Comparison of ENCODE assay signal across 10 cellular contexts in genomic region chr7:100234660-100235317, GRCh38. TPM values are rescaled to one million over a fixed set of nuclear protein-coding genes. Genes with fewer than 3 reads are reported as not detected.
DNase-seq lines count a peak whose midpoint lies in the region; ATAC-seq and TF ChIP-seq lines count a peak whose summit lies in the region.
"Not testable (repeated sequence)": the region's sequence is repeated elsewhere in the genome, so short reads cannot be mapped to it uniquely, and the experiment has no call there.
"Had no signal": no experiment of that assay in that cellular context is flagged by ENCODE, and none has a peak within 500 bp of the region (broad histone marks: within the 10 kb centered on the region; RNA-seq: fewer than 3 reads in every experiment).

No MANE protein-coding gene starts in this region.

- H3K27ac ChIP-seq in CD4-positive, alpha-beta memory T cell (ENCODE audit: low read depth, low read length); OCI-LY7 (ENCODE audit: low read depth, low read length, poor library complexity, severe bottlenecking): not testable (repeated sequence)

- TF ChIP-seq CTCF in OCI-LY7 (conservative IDR thresholded peaks at IDR 0.05; ENCODE audit: low read length), result not testable (repeated sequence)

- CTCF ChIA-PET in CD4-positive, alpha-beta memory T cell (lab: Charles Lee; ENCODE audit: partially characterized antibody), result interaction anchor here (1.4 kb wide), 1 partner anchor 102 kb away, joined by 4 read pairs; no protein-coding TSS in a partner anchor
- CTCF ChIA-PET in OCI-LY7 (lab: Charles Lee; ENCODE audit: unreplicated experiment), result not testable (repeated sequence)

- H4K20me1 ChIP-seq in OCI-LY7 (ENCODE audit: insufficient read depth, low read length), result not testable (repeated sequence)

- POLR2A ChIA-PET in CD4-positive, alpha-beta memory T cell (lab: Charles Lee; ENCODE audit: partially characterized antibody), result interaction anchor here (1.1 to 2.2 kb wide), 2 partner anchors 14 to 25 kb away, joined by 3 to 15 read pairs; no protein-coding TSS in a partner anchor
- POLR2A ChIA-PET in OCI-LY7 (lab: Charles Lee), result not testable (repeated sequence)

- not testable (repeated sequence) for H3K27me3 ChIP-seq in CD4-positive, alpha-beta memory T cell (ENCODE audit: insufficient read depth, low read length)

- not testable (repeated sequence) for H3K4me3 Mint-ChIP-seq in CD4-positive, alpha-beta memory T cell; activated T-cell treated with anti-CD3 and anti-CD28 coated beads, Interleukin-2, amount 50 U/mL, for 72 hours; activated naive CD8-positive, alpha-beta T cell treated with anti-CD3 and anti-CD28 coated beads, Interleukin-2, amount 50 U/mL, for 24 hours; stimulated activated naive CD8-positive, alpha-beta T cell treated with anti-CD3 and anti-CD28 coated beads, Interleukin-15, amount 100 ng/mL, for 72 hours
- H3K4me3 Mint-ChIP-seq in naive B cell, result peak overlapping the region in 1 of 8 donors; percentile 48

- not testable (repeated sequence) for H3K36me3 ChIP-seq in CD4-positive, alpha-beta memory T cell (ENCODE audit: insufficient read depth, low read length)
- H3K36me3 ChIP-seq in OCI-LY7 (ENCODE audit: insufficient read depth, low read length), result peaks cover 41% of the 10 kb centered on the region

- H3K4me3 ChIP-seq in CD4-positive, alpha-beta memory T cell (ENCODE audit: low read length in 2 of 2); OCI-LY7 (ENCODE audit: low read depth, low read length, poor library complexity, severe bottlenecking): not testable (repeated sequence)

- H3K27ac Mint-ChIP-seq in CD4-positive, alpha-beta memory T cell, result peak overlapping the region; percentile 28 to 90 (median 67)
- H3K27ac Mint-ChIP-seq in activated T-cell treated with anti-CD3 and anti-CD28 coated beads, Interleukin-2, amount 50 U/mL, for 72 hours, result not testable (repeated sequence)
- peak overlapping the region; percentile 11 for H3K27ac Mint-ChIP-seq in activated naive CD8-positive, alpha-beta T cell treated with anti-CD3 and anti-CD28 coated beads, Interleukin-2, amount 50 U/mL, for 24 hours
- H3K27ac Mint-ChIP-seq in naive B cell, result peak overlapping the region in 5 of 6 donors; percentile 10 to 88 (median 51)
- H3K27ac Mint-ChIP-seq in stimulated activated naive CD8-positive, alpha-beta T cell treated with anti-CD3 and anti-CD28 coated beads, Interleukin-15, amount 100 ng/mL, for 72 hours, result peak overlapping the region in 1 of 2 donors; percentile 77

- not testable (repeated sequence) for H3K9me2 ChIP-seq in OCI-LY7 (ENCODE audit: insufficient read depth, low read length)

- peaks cover 11 to 35% (median 16%) of the 10 kb centered on the region in 4 donors for H3K4me1 Mint-ChIP-seq in CD4-positive, alpha-beta memory T cell
- H3K4me1 Mint-ChIP-seq in activated T-cell treated with anti-CD3 and anti-CD28 coated beads, Interleukin-2, amount 50 U/mL, for 72 hours (ENCODE audit: low read depth), result peaks cover 36% of the 10 kb centered on the region
- H3K4me1 Mint-ChIP-seq in activated naive CD8-positive, alpha-beta T cell treated with anti-CD3 and anti-CD28 coated beads, Interleukin-2, amount 50 U/mL, for 24 hours, result peaks cover 37% of the 10 kb centered on the region
- peaks cover 18 to 38% (median 32%) of the 10 kb centered on the region in 3 donors for H3K4me1 Mint-ChIP-seq in naive B cell
- H3K4me1 Mint-ChIP-seq in stimulated activated naive CD8-positive, alpha-beta T cell treated with anti-CD3 and anti-CD28 coated beads, Interleukin-15, amount 100 ng/mL, for 72 hours, result peaks cover 47% of the 10 kb centered on the region

- DNase-seq in CD4-positive, alpha-beta memory T cell; activated T-cell treated with anti-CD3 and anti-CD28 coated beads, Interleukin-2, amount 50 U/mL, for 72 hours; naive B cell: not testable (repeated sequence)
- DNase-seq in OCI-LY7 (ENCODE audit: low spot score), result peak; percentile 56
- DNase-seq in activated CD4-positive, alpha-beta T cell treated with anti-CD3 and anti-CD28 coated beads for 48 hours, result peak; percentile 59
- peak; percentile 72 for DNase-seq in activated naive CD8-positive, alpha-beta T cell treated with anti-CD3 and anti-CD28 coated beads, Interleukin-2, amount 50 U/mL, for 24 hours
- DNase-seq in stimulated activated CD4-positive, alpha-beta T cell treated with anti-CD3 and anti-CD28 coated beads, Interleukin-15, amount 100 ng/mL, for 24 hours, result peak; percentile 40
- peak; percentile 22 to 47 for DNase-seq in stimulated activated naive CD8-positive, alpha-beta T cell treated with anti-CD3 and anti-CD28 coated beads, Interleukin-15, amount 100 ng/mL, for 72 hours

- not testable (repeated sequence) for H3K27me3 Mint-ChIP-seq in CD4-positive, alpha-beta memory T cell; activated T-cell treated with anti-CD3 and anti-CD28 coated beads, Interleukin-2, amount 50 U/mL, for 72 hours (ENCODE audit: low read depth); activated naive CD8-positive, alpha-beta T cell treated with anti-CD3 and anti-CD28 coated beads, Interleukin-2, amount 50 U/mL, for 24 hours; naive B cell; stimulated activated naive CD8-positive, alpha-beta T cell treated with anti-CD3 and anti-CD28 coated beads, Interleukin-15, amount 100 ng/mL, for 72 hours

- not testable (repeated sequence) for H3K79me2 ChIP-seq in OCI-LY7 (ENCODE audit: insufficient read depth, low read depth, low read length)

- H2AFZ ChIP-seq in OCI-LY7 (ENCODE audit: low read length), result not testable (repeated sequence)

- intact Hi-C loops in CD4-positive, alpha-beta memory T cell (cut with micrococcal nuclease); OCI-LY7 (cut with micrococcal nuclease; ENCODE audit: unreplicated experiment): not testable (repeated sequence)

- H3K9me3 Mint-ChIP-seq in CD4-positive, alpha-beta memory T cell; activated T-cell treated with anti-CD3 and anti-CD28 coated beads, Interleukin-2, amount 50 U/mL, for 72 hours; activated naive CD8-positive, alpha-beta T cell treated with anti-CD3 and anti-CD28 coated beads, Interleukin-2, amount 50 U/mL, for 24 hours; naive B cell: not testable (repeated sequence)
- H3K9me3 Mint-ChIP-seq in stimulated activated naive CD8-positive, alpha-beta T cell treated with anti-CD3 and anti-CD28 coated beads, Interleukin-15, amount 100 ng/mL, for 72 hours, result peaks cover 0 to 16% of the 10 kb centered on the region in 2 donors

- peak; percentile 11 to 13 for ATAC-seq in activated T-cell treated with anti-CD3 and anti-CD28 coated beads, Interleukin-2, amount 50 U/mL, for 72 hours (replicated peaks in 1 of 2)
- ATAC-seq in activated naive CD8-positive, alpha-beta T cell treated with anti-CD3 and anti-CD28 coated beads, Interleukin-2, amount 50 U/mL, for 24 hours, result peak; percentile 18
- not testable (repeated sequence) for ATAC-seq in naive B cell (ENCODE audit: low read depth in 2 of 2)
- ATAC-seq in stimulated activated naive CD8-positive, alpha-beta T cell treated with anti-CD3 and anti-CD28 coated beads, Interleukin-15, amount 100 ng/mL, for 72 hours, result peak; percentile 42

- H3K9me3 ChIP-seq in CD4-positive, alpha-beta memory T cell (ENCODE audit: control insufficient read depth in 1 of 2, low read length in 2 of 2), result not testable (repeated sequence)
- peaks cover 14% of the 10 kb centered on the region for H3K9me3 ChIP-seq in OCI-LY7 (ENCODE audit: low read length)

- H3K36me3 Mint-ChIP-seq in CD4-positive, alpha-beta memory T cell, result peaks cover 7 to 14% of the 10 kb centered on the region in 2 donors
- peaks cover 12 to 19% of the 10 kb centered on the region in 2 donors for H3K36me3 Mint-ChIP-seq in activated T-cell treated with anti-CD3 and anti-CD28 coated beads, Interleukin-2, amount 50 U/mL, for 72 hours (ENCODE audit: insufficient read depth in 2 of 2)
- H3K36me3 Mint-ChIP-seq in activated naive CD8-positive, alpha-beta T cell treated with anti-CD3 and anti-CD28 coated beads, Interleukin-2, amount 50 U/mL, for 24 hours (ENCODE audit: low read depth), result peaks cover 39% of the 10 kb centered on the region
- not testable (repeated sequence) for H3K36me3 Mint-ChIP-seq in naive B cell

- not testable (repeated sequence) for H3K4me1 ChIP-seq in CD4-positive, alpha-beta memory T cell (ENCODE audit: insufficient read depth, low read length)
- H3K4me1 ChIP-seq in OCI-LY7 (ENCODE audit: insufficient read depth, low read length, poor library complexity, severe bottlenecking), result peaks cover 11% of the 10 kb centered on the region

- not testable (repeated sequence) for H3K4me2 ChIP-seq in OCI-LY7 (ENCODE audit: low read length)

- not testable (repeated sequence) for BruUV-seq in OCI-LY7 (replicated peaks; lab: Mats Ljungman, UMichigan)

RNA-seq across cellular contexts. Expression of gene PVRIG, which starts 15.0 kb away (rescaled TPM):
- total RNA-seq in CD4-positive, alpha-beta memory T cell, result 10 to 100 TPM; 77.4 to 85.2 TPM
- polyA plus RNA-seq in CD4-positive, alpha-beta memory T cell, result 10 to 100 TPM; 68.2 to 87.3 TPM
- 61.5 and 83.3 TPM in 2 replicates for total RNA-seq in OCI-LY7 (2014; rRNA removed; shearing (Covaris generic))
- 86.6 and 99.4 TPM in 2 replicates for total RNA-seq in OCI-LY7 (2022)
- total RNA-seq in activated T-cell treated with anti-CD3 and anti-CD28 coated beads, Interleukin-2, amount 50 U/mL, for 72 hours, result 10 to 100 TPM; 26.7 to 34.4 TPM
- polyA plus RNA-seq in naive B cell (ENCODE audit: low read depth in 6 of 6), result 10 to 100 TPM; 37.5 to 67.4 (median 56.4) TPM
- total RNA-seq: Caco-2, H1 had no signal

RNA-seq across cellular contexts. Expression of gene STAG3, which starts 57.1 kb away (rescaled TPM):
- 1 to 10 TPM; 6.5 to 7.7 TPM for total RNA-seq in CD4-positive, alpha-beta memory T cell
- 1 to 10 TPM; 1.6 to 3.7 TPM for polyA plus RNA-seq in CD4-positive, alpha-beta memory T cell
- 56.1 and 82.8 TPM in 2 replicates for total RNA-seq in OCI-LY7 (2014; rRNA removed; shearing (Covaris generic))
- total RNA-seq in OCI-LY7 (2022), result 70.2 and 79.2 TPM in 2 replicates
- 100 to 1,000 TPM; 103 to 121 TPM for total RNA-seq in activated T-cell treated with anti-CD3 and anti-CD28 coated beads, Interleukin-2, amount 50 U/mL, for 72 hours
- polyA plus RNA-seq in naive B cell (ENCODE audit: low read depth in 6 of 6), result 100 to 1,000 TPM in 5 of 6 donors, 10 to 100 TPM in 1; 97.1 to 221 (median 129) TPM

RNA-seq across cellular contexts. Expression of gene GPC2, which starts 57.6 kb away (rescaled TPM):
- total RNA-seq in CD4-positive, alpha-beta memory T cell, result 10 to 100 TPM; 11.8 to 12.5 TPM
- polyA plus RNA-seq in CD4-positive, alpha-beta memory T cell, result under 1 TPM in 1 of 2 donors, not detected in 1; 0.73 TPM
- total RNA-seq in OCI-LY7 (2014; rRNA removed; shearing (Covaris generic)), result 20.2 and 33.2 TPM in 2 replicates
- total RNA-seq in OCI-LY7 (2022), result 23.2 and 31.7 TPM in 2 replicates
- total RNA-seq in activated T-cell treated with anti-CD3 and anti-CD28 coated beads, Interleukin-2, amount 50 U/mL, for 72 hours, result 10 to 100 TPM in 1 of 2 donors, 1 to 10 TPM in 1; 9.7 to 14.2 TPM
- polyA plus RNA-seq in naive B cell (ENCODE audit: low read depth in 6 of 6), result under 1 TPM in 4 of 6 donors, not detected in 2; 0.18 to 0.84 (median 0.28) TPM

Comparison
In these comparisons a context has a peak if more than half of its experiments do, and no peak if none do; other contexts are left out.
1. RNA of gene STAG3, which starts 57.1 kb away (total RNA-seq): 103 to 121 TPM in activated T-cell treated with anti-CD3 and anti-CD28 coated beads, Interleukin-2, amount 50 U/mL, for 72 hours and 56.1 to 82.8 TPM in OCI-LY7; 6.5 to 7.7 TPM in CD4-positive, alpha-beta memory T cell; every median in the first group is over 4 times any median in the second.